In the genomic region with DNA sequence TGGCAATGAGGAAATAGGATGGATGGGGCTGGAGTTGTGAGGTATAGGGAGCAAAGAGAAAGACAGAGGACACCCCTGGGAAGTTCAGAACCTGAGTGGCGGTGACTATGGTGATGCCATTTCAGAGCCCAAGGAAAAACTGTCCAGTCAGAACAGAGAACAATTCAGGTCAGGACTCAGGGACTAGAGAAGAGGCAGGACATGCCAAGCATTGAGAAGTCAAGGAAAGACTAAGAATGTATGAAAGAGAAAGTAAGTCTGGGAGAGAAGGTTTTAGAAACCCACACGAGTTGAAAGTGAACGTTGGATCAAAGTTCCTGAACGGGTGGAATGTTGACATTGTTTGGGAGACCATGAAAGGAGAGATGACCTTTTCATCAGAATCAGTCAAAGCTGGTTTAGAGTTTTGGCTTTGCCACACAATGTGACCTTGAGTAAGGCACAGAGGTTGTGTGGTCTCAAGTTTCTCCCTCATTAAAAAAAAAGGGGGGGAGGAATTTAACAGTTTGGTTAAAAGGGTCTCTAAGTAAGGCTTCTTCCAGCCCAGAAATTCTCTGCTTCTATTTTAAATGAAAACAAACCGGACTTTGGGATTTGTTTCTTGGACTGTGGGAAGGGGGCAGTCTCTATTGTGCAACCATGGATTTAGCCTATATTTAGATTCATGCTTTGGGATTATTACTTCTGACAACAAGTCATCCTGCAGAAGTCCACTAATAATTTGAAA, we compare ENCODE assay signal across 1 cellular context.
TF ChIP-seq lines count a peak whose summit lies in the region.

No MANE protein-coding gene starts in this region.

TF ChIP-seq in HepG2, 621 proteins besides CTCF, POLR2A, EP300 and RAD21 (continued from another document and continues in another):
- TF ChIP-seq, protein P1, sequence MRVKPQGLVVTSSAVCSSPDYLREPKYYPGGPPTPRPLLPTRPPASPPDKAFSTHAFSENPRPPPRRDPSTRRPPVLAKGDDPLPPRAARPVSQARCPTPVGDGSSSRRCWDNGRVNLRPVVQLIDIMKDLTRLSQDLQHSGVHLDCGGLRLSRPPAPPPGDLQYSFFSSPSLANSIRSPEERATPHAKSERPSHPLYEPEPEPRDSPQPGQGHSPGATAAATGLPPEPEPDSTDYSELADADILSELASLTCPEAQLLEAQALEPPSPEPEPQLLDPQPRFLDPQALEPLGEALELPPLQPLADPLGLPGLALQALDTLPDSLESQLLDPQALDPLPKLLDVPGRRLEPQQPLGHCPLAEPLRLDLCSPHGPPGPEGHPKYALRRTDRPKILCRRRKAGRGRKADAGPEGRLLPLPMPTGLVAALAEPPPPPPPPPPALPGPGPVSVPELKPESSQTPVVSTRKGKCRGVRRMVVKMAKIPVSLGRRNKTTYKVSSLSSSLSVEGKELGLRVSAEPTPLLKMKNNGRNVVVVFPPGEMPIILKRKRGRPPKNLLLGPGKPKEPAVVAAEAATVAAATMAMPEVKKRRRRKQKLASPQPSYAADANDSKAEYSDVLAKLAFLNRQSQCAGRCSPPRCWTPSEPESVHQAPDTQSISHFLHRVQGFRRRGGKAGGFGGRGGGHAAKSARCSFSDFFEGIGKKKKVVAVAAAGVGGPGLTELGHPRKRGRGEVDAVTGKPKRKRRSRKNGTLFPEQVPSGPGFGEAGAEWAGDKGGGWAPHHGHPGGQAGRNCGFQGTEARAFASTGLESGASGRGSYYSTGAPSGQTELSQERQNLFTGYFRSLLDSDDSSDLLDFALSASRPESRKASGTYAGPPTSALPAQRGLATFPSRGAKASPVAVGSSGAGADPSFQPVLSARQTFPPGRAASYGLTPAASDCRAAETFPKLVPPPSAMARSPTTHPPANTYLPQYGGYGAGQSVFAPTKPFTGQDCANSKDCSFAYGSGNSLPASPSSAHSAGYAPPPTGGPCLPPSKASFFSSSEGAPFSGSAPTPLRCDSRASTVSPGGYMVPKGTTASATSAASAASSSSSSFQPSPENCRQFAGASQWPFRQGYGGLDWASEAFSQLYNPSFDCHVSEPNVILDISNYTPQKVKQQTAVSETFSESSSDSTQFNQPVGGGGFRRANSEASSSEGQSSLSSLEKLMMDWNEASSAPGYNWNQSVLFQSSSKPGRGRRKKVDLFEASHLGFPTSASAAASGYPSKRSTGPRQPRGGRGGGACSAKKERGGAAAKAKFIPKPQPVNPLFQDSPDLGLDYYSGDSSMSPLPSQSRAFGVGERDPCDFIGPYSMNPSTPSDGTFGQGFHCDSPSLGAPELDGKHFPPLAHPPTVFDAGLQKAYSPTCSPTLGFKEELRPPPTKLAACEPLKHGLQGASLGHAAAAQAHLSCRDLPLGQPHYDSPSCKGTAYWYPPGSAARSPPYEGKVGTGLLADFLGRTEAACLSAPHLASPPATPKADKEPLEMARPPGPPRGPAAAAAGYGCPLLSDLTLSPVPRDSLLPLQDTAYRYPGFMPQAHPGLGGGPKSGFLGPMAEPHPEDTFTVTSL (CRISPR knock-in tag; IDR thresholded peaks at IDR 0.05; ENCODE audit: borderline replicate concordance), result peak; percentile 59; the same call in 1 of the 2 replicates
- TF ChIP-seq ZMYM2 (CRISPR knock-in tag; IDR thresholded peaks at IDR 0.05), result peak; percentile 70; the same call in 1 of the 2 replicates
- peak; percentile 80 for TF ChIP-seq PITX1 (CRISPR knock-in tag; IDR thresholded peaks at IDR 0.05)
- peak; percentile 94 for TF ChIP-seq ASH2L (IDR thresholded peaks at IDR 0.05; ENCODE audit: insufficient read length, low read depth, low read length)
- TF ChIP-seq, protein P2, sequence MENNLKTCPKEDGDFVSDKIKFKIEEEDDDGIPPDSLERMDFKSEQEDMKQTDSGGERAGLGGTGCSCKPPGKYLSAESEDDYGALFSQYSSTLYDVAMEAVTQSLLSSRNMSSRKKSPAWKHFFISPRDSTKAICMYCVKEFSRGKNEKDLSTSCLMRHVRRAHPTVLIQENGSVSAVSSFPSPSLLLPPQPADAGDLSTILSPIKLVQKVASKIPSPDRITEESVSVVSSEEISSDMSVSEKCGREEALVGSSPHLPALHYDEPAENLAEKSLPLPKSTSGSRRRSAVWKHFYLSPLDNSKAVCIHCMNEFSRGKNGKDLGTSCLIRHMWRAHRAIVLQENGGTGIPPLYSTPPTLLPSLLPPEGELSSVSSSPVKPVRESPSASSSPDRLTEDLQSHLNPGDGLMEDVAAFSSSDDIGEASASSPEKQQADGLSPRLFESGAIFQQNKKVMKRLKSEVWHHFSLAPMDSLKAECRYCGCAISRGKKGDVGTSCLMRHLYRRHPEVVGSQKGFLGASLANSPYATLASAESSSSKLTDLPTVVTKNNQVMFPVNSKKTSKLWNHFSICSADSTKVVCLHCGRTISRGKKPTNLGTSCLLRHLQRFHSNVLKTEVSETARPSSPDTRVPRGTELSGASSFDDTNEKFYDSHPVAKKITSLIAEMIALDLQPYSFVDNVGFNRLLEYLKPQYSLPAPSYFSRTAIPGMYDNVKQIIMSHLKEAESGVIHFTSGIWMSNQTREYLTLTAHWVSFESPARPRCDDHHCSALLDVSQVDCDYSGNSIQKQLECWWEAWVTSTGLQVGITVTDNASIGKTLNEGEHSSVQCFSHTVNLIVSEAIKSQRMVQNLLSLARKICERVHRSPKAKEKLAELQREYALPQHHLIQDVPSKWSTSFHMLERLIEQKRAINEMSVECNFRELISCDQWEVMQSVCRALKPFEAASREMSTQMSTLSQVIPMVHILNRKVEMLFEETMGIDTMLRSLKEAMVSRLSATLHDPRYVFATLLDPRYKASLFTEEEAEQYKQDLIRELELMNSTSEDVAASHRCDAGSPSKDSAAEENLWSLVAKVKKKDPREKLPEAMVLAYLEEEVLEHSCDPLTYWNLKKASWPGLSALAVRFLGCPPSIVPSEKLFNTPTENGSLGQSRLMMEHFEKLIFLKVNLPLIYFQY (CRISPR knock-in tag; IDR thresholded peaks at IDR 0.05; ENCODE audit: borderline replicate concordance), result 0 out of 2 replicates have a peak, but pooled peaks have one; percentile 30
- TF ChIP-seq, protein P3, sequence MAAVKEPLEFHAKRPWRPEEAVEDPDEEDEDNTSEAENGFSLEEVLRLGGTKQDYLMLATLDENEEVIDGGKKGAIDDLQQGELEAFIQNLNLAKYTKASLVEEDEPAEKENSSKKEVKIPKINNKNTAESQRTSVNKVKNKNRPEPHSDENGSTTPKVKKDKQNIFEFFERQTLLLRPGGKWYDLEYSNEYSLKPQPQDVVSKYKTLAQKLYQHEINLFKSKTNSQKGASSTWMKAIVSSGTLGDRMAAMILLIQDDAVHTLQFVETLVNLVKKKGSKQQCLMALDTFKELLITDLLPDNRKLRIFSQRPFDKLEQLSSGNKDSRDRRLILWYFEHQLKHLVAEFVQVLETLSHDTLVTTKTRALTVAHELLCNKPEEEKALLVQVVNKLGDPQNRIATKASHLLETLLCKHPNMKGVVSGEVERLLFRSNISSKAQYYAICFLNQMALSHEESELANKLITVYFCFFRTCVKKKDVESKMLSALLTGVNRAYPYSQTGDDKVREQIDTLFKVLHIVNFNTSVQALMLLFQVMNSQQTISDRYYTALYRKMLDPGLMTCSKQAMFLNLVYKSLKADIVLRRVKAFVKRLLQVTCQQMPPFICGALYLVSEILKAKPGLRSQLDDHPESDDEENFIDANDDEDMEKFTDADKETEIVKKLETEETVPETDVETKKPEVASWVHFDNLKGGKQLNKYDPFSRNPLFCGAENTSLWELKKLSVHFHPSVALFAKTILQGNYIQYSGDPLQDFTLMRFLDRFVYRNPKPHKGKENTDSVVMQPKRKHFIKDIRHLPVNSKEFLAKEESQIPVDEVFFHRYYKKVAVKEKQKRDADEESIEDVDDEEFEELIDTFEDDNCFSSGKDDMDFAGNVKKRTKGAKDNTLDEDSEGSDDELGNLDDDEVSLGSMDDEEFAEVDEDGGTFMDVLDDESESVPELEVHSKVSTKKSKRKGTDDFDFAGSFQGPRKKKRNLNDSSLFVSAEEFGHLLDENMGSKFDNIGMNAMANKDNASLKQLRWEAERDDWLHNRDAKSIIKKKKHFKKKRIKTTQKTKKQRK (IDR thresholded peaks at IDR 0.05; ENCODE audit: low read length), result no peak
- no peak for TF ChIP-seq JUND (CRISPR knock-in tag; IDR thresholded peaks at IDR 0.05)
- TF ChIP-seq ZNF891 (CRISPR knock-in tag; IDR thresholded peaks at IDR 0.05), result no peak
- no peak for TF ChIP-seq GATA4 (IDR thresholded peaks at IDR 0.05; ENCODE audit: borderline replicate concordance, low read depth)
- TF ChIP-seq, protein P4, sequence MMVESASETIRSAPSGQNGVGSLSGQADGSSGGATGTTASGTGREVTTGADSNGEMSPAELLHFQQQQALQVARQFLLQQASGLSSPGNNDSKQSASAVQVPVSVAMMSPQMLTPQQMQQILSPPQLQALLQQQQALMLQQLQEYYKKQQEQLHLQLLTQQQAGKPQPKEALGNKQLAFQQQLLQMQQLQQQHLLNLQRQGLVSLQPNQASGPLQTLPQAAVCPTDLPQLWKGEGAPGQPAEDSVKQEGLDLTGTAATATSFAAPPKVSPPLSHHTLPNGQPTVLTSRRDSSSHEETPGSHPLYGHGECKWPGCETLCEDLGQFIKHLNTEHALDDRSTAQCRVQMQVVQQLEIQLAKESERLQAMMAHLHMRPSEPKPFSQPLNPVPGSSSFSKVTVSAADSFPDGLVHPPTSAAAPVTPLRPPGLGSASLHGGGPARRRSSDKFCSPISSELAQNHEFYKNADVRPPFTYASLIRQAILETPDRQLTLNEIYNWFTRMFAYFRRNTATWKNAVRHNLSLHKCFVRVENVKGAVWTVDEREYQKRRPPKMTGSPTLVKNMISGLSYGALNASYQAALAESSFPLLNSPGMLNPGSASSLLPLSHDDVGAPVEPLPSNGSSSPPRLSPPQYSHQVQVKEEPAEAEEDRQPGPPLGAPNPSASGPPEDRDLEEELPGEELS (CRISPR knock-in tag; IDR thresholded peaks at IDR 0.05), result 0 out of 2 replicates have a peak, but pooled peaks have one; percentile 32
- TF ChIP-seq THAP11 (CRISPR knock-in tag; IDR thresholded peaks at IDR 0.05), result peak; percentile 9; the same call in 1 of the 2 replicates
- TF ChIP-seq SALL2 (CRISPR knock-in tag; IDR thresholded peaks at IDR 0.05), result no peak
- TF ChIP-seq U2AF2 (IDR thresholded peaks at IDR 0.05; ENCODE audit: low read depth, low read length), result no peak
- TF ChIP-seq, protein P5, sequence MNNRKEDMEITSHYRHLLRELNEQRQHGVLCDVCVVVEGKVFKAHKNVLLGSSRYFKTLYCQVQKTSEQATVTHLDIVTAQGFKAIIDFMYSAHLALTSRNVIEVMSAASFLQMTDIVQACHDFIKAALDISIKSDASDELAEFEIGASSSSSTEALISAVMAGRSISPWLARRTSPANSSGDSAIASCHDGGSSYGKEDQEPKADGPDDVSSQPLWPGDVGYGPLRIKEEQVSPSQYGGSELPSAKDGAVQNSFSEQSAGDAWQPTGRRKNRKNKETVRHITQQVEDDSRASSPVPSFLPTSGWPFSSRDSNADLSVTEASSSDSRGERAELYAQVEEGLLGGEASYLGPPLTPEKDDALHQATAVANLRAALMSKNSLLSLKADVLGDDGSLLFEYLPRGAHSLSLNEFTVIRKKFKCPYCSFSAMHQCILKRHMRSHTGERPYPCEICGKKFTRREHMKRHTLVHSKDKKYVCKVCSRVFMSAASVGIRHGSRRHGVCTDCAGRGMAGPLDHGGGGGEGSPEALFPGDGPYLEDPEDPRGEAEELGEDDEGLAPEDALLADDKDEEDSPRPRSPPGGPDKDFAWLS (CRISPR knock-in tag; IDR thresholded peaks at IDR 0.05; ENCODE audit: borderline replicate concordance), result no peak
- no peak for TF ChIP-seq ZNF530 (CRISPR knock-in tag; IDR thresholded peaks at IDR 0.05; ENCODE audit: low read depth)
- no peak for TF ChIP-seq MAF1 (CRISPR knock-in tag; IDR thresholded peaks at IDR 0.05; ENCODE audit: borderline replicate concordance)
- TF ChIP-seq, protein P6, sequence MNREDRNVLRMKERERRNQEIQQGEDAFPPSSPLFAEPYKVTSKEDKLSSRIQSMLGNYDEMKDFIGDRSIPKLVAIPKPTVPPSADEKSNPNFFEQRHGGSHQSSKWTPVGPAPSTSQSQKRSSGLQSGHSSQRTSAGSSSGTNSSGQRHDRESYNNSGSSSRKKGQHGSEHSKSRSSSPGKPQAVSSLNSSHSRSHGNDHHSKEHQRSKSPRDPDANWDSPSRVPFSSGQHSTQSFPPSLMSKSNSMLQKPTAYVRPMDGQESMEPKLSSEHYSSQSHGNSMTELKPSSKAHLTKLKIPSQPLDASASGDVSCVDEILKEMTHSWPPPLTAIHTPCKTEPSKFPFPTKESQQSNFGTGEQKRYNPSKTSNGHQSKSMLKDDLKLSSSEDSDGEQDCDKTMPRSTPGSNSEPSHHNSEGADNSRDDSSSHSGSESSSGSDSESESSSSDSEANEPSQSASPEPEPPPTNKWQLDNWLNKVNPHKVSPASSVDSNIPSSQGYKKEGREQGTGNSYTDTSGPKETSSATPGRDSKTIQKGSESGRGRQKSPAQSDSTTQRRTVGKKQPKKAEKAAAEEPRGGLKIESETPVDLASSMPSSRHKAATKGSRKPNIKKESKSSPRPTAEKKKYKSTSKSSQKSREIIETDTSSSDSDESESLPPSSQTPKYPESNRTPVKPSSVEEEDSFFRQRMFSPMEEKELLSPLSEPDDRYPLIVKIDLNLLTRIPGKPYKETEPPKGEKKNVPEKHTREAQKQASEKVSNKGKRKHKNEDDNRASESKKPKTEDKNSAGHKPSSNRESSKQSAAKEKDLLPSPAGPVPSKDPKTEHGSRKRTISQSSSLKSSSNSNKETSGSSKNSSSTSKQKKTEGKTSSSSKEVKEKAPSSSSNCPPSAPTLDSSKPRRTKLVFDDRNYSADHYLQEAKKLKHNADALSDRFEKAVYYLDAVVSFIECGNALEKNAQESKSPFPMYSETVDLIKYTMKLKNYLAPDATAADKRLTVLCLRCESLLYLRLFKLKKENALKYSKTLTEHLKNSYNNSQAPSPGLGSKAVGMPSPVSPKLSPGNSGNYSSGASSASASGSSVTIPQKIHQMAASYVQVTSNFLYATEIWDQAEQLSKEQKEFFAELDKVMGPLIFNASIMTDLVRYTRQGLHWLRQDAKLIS (CRISPR knock-in tag; IDR thresholded peaks at IDR 0.05), result no peak
- 0 out of 2 replicates have a peak, but pooled peaks have one; percentile 54 for TF ChIP-seq ELF4 (CRISPR knock-in tag; IDR thresholded peaks at IDR 0.05; ENCODE audit: borderline replicate concordance)
- TF ChIP-seq SNAI1 (CRISPR knock-in tag; IDR thresholded peaks at IDR 0.05; ENCODE audit: borderline replicate concordance), result no peak
- TF ChIP-seq ZNF441 (CRISPR knock-in tag; IDR thresholded peaks at IDR 0.05; ENCODE audit: borderline replicate concordance), result 0 out of 2 replicates have a peak, but pooled peaks have one; percentile 53
- TF ChIP-seq PAXIP1 (CRISPR knock-in tag; conservative IDR thresholded peaks at IDR 0.05), result peak; percentile 93
- peak; percentile 8; the same call in 1 of the 2 replicates for TF ChIP-seq STAG1 (CRISPR knock-in tag; IDR thresholded peaks at IDR 0.05)
